ENCODE assay signal across 8 cellular contexts in genomic region chrX:136251042-136251991, GRCh38. TPM values are rescaled to one million over a fixed set of nuclear protein-coding genes. Genes with fewer than 3 reads are reported as not detected.
DNase-seq lines count a peak whose midpoint lies in the region; ATAC-seq, FAIRE-seq and TF ChIP-seq lines count a peak whose summit lies in the region.

TSS of gene MAP7D3 (minus strand) at chrX:136251400. CDS start at chrX:136251358, 42 bp downstream.

- TF ChIP-seq CTCF in GM12878 (IDR thresholded peaks at IDR 0.05 in 2 of 3, conservative IDR thresholded peaks at IDR 0.05 in 1 of 3; ENCODE audit: control insufficient read depth in 2 of 3, extremely low read depth in 1 of 3, insufficient read depth in 1 of 3, low read depth in 3 of 3, low read length in 3 of 3): no peak

- no peaks in the 10 kb centered on the region for H3K9me2 ChIP-seq in Karpas-422 (replicated peaks; ENCODE audit: insufficient read depth, low read length)

- H3K4me1 ChIP-seq in Karpas-422 (ENCODE audit: low read length) (peaks cover 17% of the 10 kb centered on the region), GM12878 (ENCODE audit: control insufficient read depth, insufficient read depth, low read length) (no peaks in the 10 kb centered on the region), iPS-15b (ENCODE audit: control insufficient read depth, insufficient read depth, low read length) (peaks cover 2% of the 10 kb centered on the region), small intestine (ENCODE audit: control insufficient read depth in 2 of 2, insufficient read depth in 1 of 2, low read depth in 1 of 2, low read length in 1 of 2) (no peaks in the 10 kb centered on the region)

- H3K27me3 ChIP-seq in Karpas-422 (ENCODE audit: low read length) (no peaks in the 10 kb centered on the region), GM12878 (replicated peaks in 1 of 2; ENCODE audit: control insufficient read depth in 2 of 2, insufficient read depth in 2 of 2, low read length in 1 of 2) (no peaks in the 10 kb centered on the region), iPS-15b (ENCODE audit: control insufficient read depth, insufficient read depth, low read length) (no peaks in the 10 kb centered on the region), small intestine (ENCODE audit: control insufficient read depth in 2 of 2, insufficient read depth in 2 of 2, low read length in 2 of 2) (no peaks in the 10 kb centered on the region)

- peak within 1 kb of the TSS; percentile 56; the same call in 1 of the 2 replicates for H2AFZ ChIP-seq in Karpas-422 (ENCODE audit: low read length)
- H2AFZ ChIP-seq in GM12878 (ENCODE audit: control insufficient read depth, low read depth, low read length): peak within 1 kb of the TSS; percentile 78

- WGBS in GM12878 (ENCODE audit: insufficient coverage, insufficient replicate concordance, low lambda C conversion rate, missing lambda C conversion rate): 54% methylated on average over 37 of the region's 73 CpGs
- 1 to 32% (median 17%) methylated on average over 13 to 73 of the region's 73 CpGs for WGBS in small intestine, 3 donors

- H3K4me3 ChIP-seq in Karpas-422 (ENCODE audit: low read length) (peak within 1 kb of the TSS; percentile 85), GM12878 (peak within 1 kb of the TSS; percentile 70), iPS-15b (ENCODE audit: low read depth, low read length) (peak within 1 kb of the TSS; percentile 71), small intestine (ENCODE audit: low read depth in 1 of 2, low read length in 2 of 2) (peak within 1 kb of the TSS; percentile 41 to 59)

- H3K79me2 ChIP-seq in Karpas-422 (ENCODE audit: low read length) (peaks cover 42% of the 10 kb centered on the region), GM12878 (ENCODE audit: control insufficient read depth, insufficient read depth, low read length) (peaks cover 4% of the 10 kb centered on the region)

- CTCF ChIA-PET in GM12878 (lab: Yijun Ruan, JAX): interaction anchor here (3.3 kb wide), 1 partner anchor 17 kb away, joined by 18 read pairs; no protein-coding TSS in a partner anchor

- POLR2A ChIA-PET in GM12878 (lab: Charles Lee): interaction anchor here (0.6 kb wide), 1 partner anchor 29 kb away, joined by 3 read pairs; no protein-coding TSS in a partner anchor

- FAIRE-seq in GM12878 (lab: Jason Lieb, UNC) (no peak), small intestine (lab: Jason Lieb, UNC) (no peak)

- TF ChIP-seq RAD21 in GM12878 (IDR thresholded peaks at IDR 0.05; ENCODE audit: insufficient read depth, low read depth, low read length): no peak

- intact Hi-C loops in GM12878 (cut with micrococcal nuclease; ENCODE audit: unreplicated experiment): no loop called here

- H3K9me3 ChIP-seq in Karpas-422 (ENCODE audit: low read length) (no peaks in the 10 kb centered on the region), GM12878 (replicated peaks; ENCODE audit: control insufficient read depth, insufficient read depth, low read length) (no peaks in the 10 kb centered on the region), iPS-15b (ENCODE audit: control insufficient read depth, insufficient read depth, low read length) (no peaks in the 10 kb centered on the region), small intestine (ENCODE audit: control insufficient read depth, low read depth) (no peaks in the 10 kb centered on the region)

- in situ Hi-C loops in G401 (cut with HindIII; ENCODE audit: low sequenced_read_pairs) (no loop called here), GM12878 (cut with MboI) (no loop called here)

- DNase-seq in G401 (ENCODE audit: low spot score) (peak; percentile 22), Karpas-422 (peak; percentile 82), T-helper 9 cell (peak; percentile 55), GM12878 (ENCODE audit: low read depth, low spot score) (no peak), small intestine (peak; percentile 39), NCI-H524 treated with DMSO at 0.1 percent for 48 hours (lab: John Stamatoyannopoulos, UW) (no peak)

- peak within 1 kb of the TSS; percentile 85 for H3K9ac ChIP-seq in Karpas-422 (ENCODE audit: low read length)
- H3K9ac ChIP-seq in GM12878 (ENCODE audit: control insufficient read depth, insufficient read depth, low read length): peak within 1 kb of the TSS; percentile 60; the same call in 1 of the 2 replicates
- H3K9ac ChIP-seq in iPS-15b (ENCODE audit: low read depth, low read length): peak within 1 kb of the TSS; percentile 70

- peak; percentile 91 for TF ChIP-seq POLR2A in GM12878 (IDR thresholded peaks at IDR 0.05; ENCODE audit: low read depth, low read length)

- 0 out of 2 replicates have a peak within 1 kb of the TSS, but pooled peaks have one; percentile 30 for H3K27ac ChIP-seq in Karpas-422 (ENCODE audit: low read length)
- no peak within 1 kb of the TSS; the same call in none of the 2 replicates for H3K27ac ChIP-seq in GM12878 (ENCODE audit: control insufficient read depth, insufficient read depth)
- peak within 1 kb of the TSS in 1 of 2 donors; percentile 80 for H3K27ac ChIP-seq in small intestine (ENCODE audit: low read depth in 1 of 2, low read length in 1 of 2)

- H3K4me2 ChIP-seq in Karpas-422 (ENCODE audit: low read depth, low read length, poor library complexity, severe bottlenecking): peak within 1 kb of the TSS; percentile 80
- peak within 1 kb of the TSS; percentile 89 for H3K4me2 ChIP-seq in GM12878 (ENCODE audit: control insufficient read depth, insufficient read depth)

- SMC1A ChIA-PET in GM12878 (lab: Charles Lee; ENCODE audit: uncharacterized antibody, unreplicated experiment): interaction anchor here (1.0 to 1.3 kb wide), 2 partner anchors 18 to 49 kb away, joined by 3 read pairs; no protein-coding TSS in a partner anchor

- TF ChIP-seq EP300 in GM12878 (IDR thresholded peaks at IDR 0.05; ENCODE audit: borderline replicate concordance in 1 of 2, control insufficient read depth in 1 of 2, low read depth in 2 of 2, low read length in 2 of 2): no peak

- RAD21 ChIA-PET in GM12878 (lab: Charles Lee; ENCODE audit: unreplicated experiment): no interaction called here

- no peaks in the 10 kb centered on the region for H4K20me1 ChIP-seq in Karpas-422 (ENCODE audit: insufficient read depth, low read depth, low read length)
- H4K20me1 ChIP-seq in GM12878 (ENCODE audit: control insufficient read depth, insufficient read depth): no peaks in the 10 kb centered on the region

- H3K36me3 ChIP-seq in Karpas-422 (ENCODE audit: insufficient read depth, low read length): 0 out of 2 replicates have a peak, but pooled peaks cover 5% of the 10 kb centered on the region
- no peaks in the 10 kb centered on the region for H3K36me3 ChIP-seq in GM12878 (ENCODE audit: control insufficient read depth in 2 of 2, insufficient read depth in 2 of 2, low read length in 1 of 2)
- no peaks in the 10 kb centered on the region for H3K36me3 ChIP-seq in iPS-15b (ENCODE audit: control insufficient read depth, insufficient read depth, low read length)
- H3K36me3 ChIP-seq in small intestine (ENCODE audit: control insufficient read depth in 2 of 2, insufficient read depth in 2 of 2, low read length in 2 of 2): no peaks in the 10 kb centered on the region

- ATAC-seq in GM21825 (IDR thresholded peaks at IDR 0.05; ENCODE audit: unreplicated experiment) (peak; percentile 89), GM12878 (peak; percentile 96)

- no TSS peak for BruUV-seq in GM12878 (replicated peaks; lab: Mats Ljungman, UMichigan)

TF ChIP-seq in GM12878, 131 proteins besides CTCF, POLR2A, EP300 and RAD21 (continues in another document):
- peak; percentile 38; the same call in 1 of the 2 replicates for TF ChIP-seq POLR2AphosphoS5 (IDR thresholded peaks at IDR 0.05; ENCODE audit: low read length)
- peak; percentile 32; the same call in 1 of the 2 replicates for TF ChIP-seq NRF1 (conservative IDR thresholded peaks at IDR 0.05; ENCODE audit: low read depth, low read length)
- TF ChIP-seq, protein P1, sequence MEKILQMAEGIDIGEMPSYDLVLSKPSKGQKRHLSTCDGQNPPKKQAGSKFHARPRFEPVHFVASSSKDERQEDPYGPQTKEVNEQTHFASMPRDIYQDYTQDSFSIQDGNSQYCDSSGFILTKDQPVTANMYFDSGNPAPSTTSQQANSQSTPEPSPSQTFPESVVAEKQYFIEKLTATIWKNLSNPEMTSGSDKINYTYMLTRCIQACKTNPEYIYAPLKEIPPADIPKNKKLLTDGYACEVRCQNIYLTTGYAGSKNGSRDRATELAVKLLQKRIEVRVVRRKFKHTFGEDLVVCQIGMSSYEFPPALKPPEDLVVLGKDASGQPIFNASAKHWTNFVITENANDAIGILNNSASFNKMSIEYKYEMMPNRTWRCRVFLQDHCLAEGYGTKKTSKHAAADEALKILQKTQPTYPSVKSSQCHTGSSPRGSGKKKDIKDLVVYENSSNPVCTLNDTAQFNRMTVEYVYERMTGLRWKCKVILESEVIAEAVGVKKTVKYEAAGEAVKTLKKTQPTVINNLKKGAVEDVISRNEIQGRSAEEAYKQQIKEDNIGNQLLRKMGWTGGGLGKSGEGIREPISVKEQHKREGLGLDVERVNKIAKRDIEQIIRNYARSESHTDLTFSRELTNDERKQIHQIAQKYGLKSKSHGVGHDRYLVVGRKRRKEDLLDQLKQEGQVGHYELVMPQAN (conservative IDR thresholded peaks at IDR 0.05): 0 out of 2 replicates have a peak, but pooled peaks have one; percentile 27
- TF ChIP-seq YY1 (IDR thresholded peaks at IDR 0.05; ENCODE audit: low read depth, low read length): peak; percentile 92
- TF ChIP-seq ZNF217 (IDR thresholded peaks at IDR 0.05): no peak
- TF ChIP-seq SIN3A (IDR thresholded peaks at IDR 0.05; ENCODE audit: low read depth, low read length): no peak

RNA-seq across cellular contexts. Expression of gene MAP7D3, which starts in this region (rescaled TPM):
- 9.0 and 12.9 TPM in 2 replicates for total RNA-seq in G401 (2014; rRNA removed; shearing (Covaris generic))
- 25.3 and 27.2 TPM in 2 replicates for total RNA-seq in Karpas-422 (2014; rRNA removed; shearing (Covaris generic); ENCODE audit: low replicate concordance)
- 19.2 and 21.4 TPM in 2 replicates for total RNA-seq in GM12878 (2013; cell fraction: nucleolus; rRNA removed)
- total RNA-seq in GM12878 (2014; rRNA removed) (10.7 and 14.7 TPM in 2 replicates), GM12878 (2014; rRNA removed; fragmentation: Illumina TruSeq; extraction: Trizol) (24.0 TPM in 2 replicates), GM12878 (2021) (10.8 and 11.3 TPM in 2 replicates)
- polyA plus RNA-seq in GM12878 (2011; ENCODE audit: low read depth): 4.2 TPM
- polyA plus RNA-seq in GM12878 (2011; rRNA removed) (9.3 and 9.7 TPM in 2 replicates), GM12878 (2014; fragmentation: Illumina TruSeq; extraction: Trizol) (17.8 and 24.2 TPM in 2 replicates), GM12878 (2014; fragmentation: Nextera tagmentation; extraction: Ambion mirVana) (10 to 100 TPM in 1 of 2 experiments, 1 to 10 TPM in 1; 9.1 to 10.2 TPM), GM12878 (2014; rRNA removed) (8.3 and 10.4 TPM in 2 replicates), GM12878 (2016; fragmentation: Nextera tagmentation; extraction: Ambion mirVana) (10 to 100 TPM; 11.2 to 11.4 TPM), small intestine (1 to 10 TPM in 1 of 3 donors, under 1 TPM in 1, not detected in 1; 0.81 to 2.7 TPM)
- polyA plus RNA-seq in GM12878 (2011; cell fraction: cytosol; rRNA removed): 4.4 and 5.1 TPM in 2 replicates
- 10.6 and 10.7 TPM in 2 replicates for polyA plus RNA-seq in GM12878 (2011; cell fraction: nucleus; rRNA removed)
- polyA plus RNA-seq in GM12878 (2012): 7.0 and 7.2 TPM in 2 replicates
- polyA minus RNA-seq in GM12878 (2011; rRNA and poly(A)+ RNA removed): 5.1 and 10.1 TPM in 2 replicates
- 3.5 and 4.1 TPM in 2 replicates for polyA minus RNA-seq in GM12878 (2011; cell fraction: cytosol; rRNA and poly(A)+ RNA removed)
- 4.0 and 8.1 TPM in 2 replicates for polyA minus RNA-seq in GM12878 (2011; cell fraction: nucleus; rRNA and poly(A)+ RNA removed)

Comparison
In these comparisons a context has a peak if more than half of its experiments do, and no peak if none do; other contexts are left out.
1. DNase-seq: peak in G401 (single experiment), Karpas-422 (single experiment), T-helper 9 cell (single experiment) and small intestine (single experiment); none in GM12878 (single experiment) and NCI-H524 treated with DMSO at 0.1 percent for 48 hours (single experiment).
2. Peak in every context shown above with its lines, with median percentiles within 50 percentile points of each other: H3K4me3 ChIP-seq and H3K9ac ChIP-seq.